ENCODE assay signal across 11 cellular contexts in the genomic region with DNA sequence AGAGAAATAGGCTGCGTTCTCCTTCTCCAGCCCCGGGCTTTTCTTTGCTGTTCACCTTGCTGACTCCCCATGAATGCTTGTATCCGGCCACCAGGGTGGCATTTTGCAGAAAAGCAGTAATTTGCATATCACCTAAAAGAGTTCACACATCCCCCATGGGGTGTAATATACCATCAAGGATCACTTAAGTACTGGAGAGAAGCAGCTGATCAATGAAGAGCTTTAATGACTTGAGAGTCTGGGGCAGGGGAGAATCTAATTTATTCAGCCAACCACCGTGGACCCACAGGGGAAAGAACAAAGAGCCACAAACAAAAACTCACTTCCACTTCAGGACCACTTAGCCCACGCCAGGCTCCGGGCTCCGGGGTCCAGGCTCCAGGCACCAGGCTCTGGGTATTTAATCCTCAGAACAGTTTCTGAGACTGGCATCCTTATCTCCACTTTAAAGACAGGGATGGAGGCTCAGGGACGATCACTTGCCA. TPM values are rescaled to one million over a fixed set of nuclear protein-coding genes. Genes with fewer than 3 reads are reported as not detected.
DNase-seq lines count a peak whose midpoint lies in the region; ATAC-seq and TF ChIP-seq lines count a peak whose summit lies in the region.
"Had no signal": no experiment of that assay in that cellular context is flagged by ENCODE, and none has a peak within 500 bp of the region (broad histone marks: within the 10 kb centered on the region; RNA-seq: fewer than 3 reads in every experiment).

No MANE protein-coding gene starts in this region.

- H3K9me3 Mint-ChIP-seq in activated T-helper 17 cell treated with anti-CD3 and anti-CD28 coated beads, Interleukin-2, amount 50 U/mL, for 72 hours = no peaks in the 10 kb centered on the region

- no peaks in the 10 kb centered on the region for H3K27me3 Mint-ChIP-seq in activated T-helper 17 cell treated with anti-CD3 and anti-CD28 coated beads, Interleukin-2, amount 50 U/mL, for 72 hours

- no peaks in the 10 kb centered on the region for H3K27me3 ChIP-seq in BLaER1
- no peaks in the 10 kb centered on the region for H3K27me3 ChIP-seq in esophagus squamous epithelium

- H3K4me1 ChIP-seq in BLaER1 (peaks cover 74% of the 10 kb centered on the region), esophagus squamous epithelium (peaks cover 8 to 32% (median 18%) of the 10 kb centered on the region in 3 donors)

- H3K36me3 ChIP-seq in BLaER1 (no peaks in the 10 kb centered on the region), esophagus squamous epithelium (no peaks in the 10 kb centered on the region)
- H3K36me3 ChIP-seq: prostate gland had no signal

- DNase-seq in Kasumi-1 (lab: John Stamatoyannopoulos, UW) (no peak), NCI-H526 treated with DMSO at 0.1 percent for 48 hours (lab: John Stamatoyannopoulos, UW) (no peak), esophagus squamous epithelium (lab: John Stamatoyannopoulos, UW) (no peak), islet precursor cell (no peak)
- DNase-seq: Calu3, head of caudate nucleus had no signal

- H3K27ac ChIP-seq in BLaER1 (no peak overlapping the region), esophagus squamous epithelium (no peak overlapping the region)

- peak in 2 of 6 experiments; percentile 8 to 9 for TF ChIP-seq CTCF in esophagus squamous epithelium (IDR thresholded peaks at IDR 0.05)

- ATAC-seq in GM18502 (IDR thresholded peaks at IDR 0.05; ENCODE audit: poor library complexity, unreplicated experiment) (peak; percentile 35), HG03280 (IDR thresholded peaks at IDR 0.05; ENCODE audit: unreplicated experiment) (peak; percentile 31)
- peak; percentile 54 for ATAC-seq in activated T-helper 17 cell treated with anti-CD3 and anti-CD28 coated beads, Interleukin-2, amount 50 U/mL, for 72 hours (replicated peaks)

- no peak overlapping the region for H3K4me3 ChIP-seq in BLaER1
- H3K4me3 ChIP-seq in esophagus squamous epithelium = no peak overlapping the region
- H3K4me3 ChIP-seq: prostate gland had no signal

- H3K36me3 Mint-ChIP-seq in activated T-helper 17 cell treated with anti-CD3 and anti-CD28 coated beads, Interleukin-2, amount 50 U/mL, for 72 hours (ENCODE audit: low read depth) = peaks cover 11% of the 10 kb centered on the region

- 76 to 86% methylated on average over 8 of the region's 8 CpGs for WGBS in esophagus squamous epithelium, 2 donors

- intact Hi-C loops in esophagus squamous epithelium (cut with DNase I) = no loop called here

- H3K9ac ChIP-seq in BLaER1 = no peak overlapping the region

- no peaks in the 10 kb centered on the region for H4K20me1 ChIP-seq in BLaER1

- H3K9me3 ChIP-seq in BLaER1 (no peaks in the 10 kb centered on the region), esophagus squamous epithelium (no peaks in the 10 kb centered on the region)
- H3K9me3 ChIP-seq: prostate gland had no signal

- no peak for TF ChIP-seq POLR2A in esophagus squamous epithelium (IDR thresholded peaks at IDR 0.05)

- H3K4me1 Mint-ChIP-seq in activated T-helper 17 cell treated with anti-CD3 and anti-CD28 coated beads, Interleukin-2, amount 50 U/mL, for 72 hours = peaks cover 19% of the 10 kb centered on the region

- H3K27ac Mint-ChIP-seq in activated T-helper 17 cell treated with anti-CD3 and anti-CD28 coated beads, Interleukin-2, amount 50 U/mL, for 72 hours = peak overlapping the region; percentile 70

- H3K4me2 ChIP-seq in BLaER1 = peak overlapping the region; percentile 27

- peak overlapping the region; percentile 69 for H3K4me3 Mint-ChIP-seq in activated T-helper 17 cell treated with anti-CD3 and anti-CD28 coated beads, Interleukin-2, amount 50 U/mL, for 72 hours

RNA-seq across cellular contexts. Expression of a gene that starts 33.9 kb away (rescaled TPM):
- 10 to 100 TPM; 89.3 to 98.4 TPM for total RNA-seq in activated T-helper 17 cell treated with anti-CD3 and anti-CD28 coated beads, Interleukin-2, amount 50 U/mL, for 72 hours
- total RNA-seq in esophagus squamous epithelium = 10 to 100 TPM; 27.3 to 39.2 (median 32.8) TPM
